Comparison of ENCODE assay signal across 1 cellular context in genomic region chr19:45717131-45717982, GRCh38.
TF ChIP-seq lines count a peak whose summit lies in the region.

No MANE protein-coding gene starts in this region.

TF ChIP-seq in GM12878, 131 proteins besides CTCF, POLR2A, EP300 and RAD21 (continued from another document):
- TF ChIP-seq, protein P1, sequence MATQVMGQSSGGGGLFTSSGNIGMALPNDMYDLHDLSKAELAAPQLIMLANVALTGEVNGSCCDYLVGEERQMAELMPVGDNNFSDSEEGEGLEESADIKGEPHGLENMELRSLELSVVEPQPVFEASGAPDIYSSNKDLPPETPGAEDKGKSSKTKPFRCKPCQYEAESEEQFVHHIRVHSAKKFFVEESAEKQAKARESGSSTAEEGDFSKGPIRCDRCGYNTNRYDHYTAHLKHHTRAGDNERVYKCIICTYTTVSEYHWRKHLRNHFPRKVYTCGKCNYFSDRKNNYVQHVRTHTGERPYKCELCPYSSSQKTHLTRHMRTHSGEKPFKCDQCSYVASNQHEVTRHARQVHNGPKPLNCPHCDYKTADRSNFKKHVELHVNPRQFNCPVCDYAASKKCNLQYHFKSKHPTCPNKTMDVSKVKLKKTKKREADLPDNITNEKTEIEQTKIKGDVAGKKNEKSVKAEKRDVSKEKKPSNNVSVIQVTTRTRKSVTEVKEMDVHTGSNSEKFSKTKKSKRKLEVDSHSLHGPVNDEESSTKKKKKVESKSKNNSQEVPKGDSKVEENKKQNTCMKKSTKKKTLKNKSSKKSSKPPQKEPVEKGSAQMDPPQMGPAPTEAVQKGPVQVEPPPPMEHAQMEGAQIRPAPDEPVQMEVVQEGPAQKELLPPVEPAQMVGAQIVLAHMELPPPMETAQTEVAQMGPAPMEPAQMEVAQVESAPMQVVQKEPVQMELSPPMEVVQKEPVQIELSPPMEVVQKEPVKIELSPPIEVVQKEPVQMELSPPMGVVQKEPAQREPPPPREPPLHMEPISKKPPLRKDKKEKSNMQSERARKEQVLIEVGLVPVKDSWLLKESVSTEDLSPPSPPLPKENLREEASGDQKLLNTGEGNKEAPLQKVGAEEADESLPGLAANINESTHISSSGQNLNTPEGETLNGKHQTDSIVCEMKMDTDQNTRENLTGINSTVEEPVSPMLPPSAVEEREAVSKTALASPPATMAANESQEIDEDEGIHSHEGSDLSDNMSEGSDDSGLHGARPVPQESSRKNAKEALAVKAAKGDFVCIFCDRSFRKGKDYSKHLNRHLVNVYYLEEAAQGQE (IDR thresholded peaks at IDR 0.05; ENCODE audit: low read depth, low read length): no peak
- peak; percentile 82; the same call in 1 of the 2 replicates for TF ChIP-seq CHD2 (IDR thresholded peaks at IDR 0.05; ENCODE audit: borderline replicate concordance, low read depth, low read length)
- TF ChIP-seq NFYA (IDR thresholded peaks at IDR 0.05; ENCODE audit: borderline replicate concordance, low read depth, low read length): no peak
- TF ChIP-seq TCF12 (IDR thresholded peaks at IDR 0.05; ENCODE audit: low read depth, low read length): 0 out of 2 replicates have a peak, but pooled peaks have one; percentile 16
- peak; percentile 32; the same call in 1 of the 2 replicates for TF ChIP-seq GATAD2B (conservative IDR thresholded peaks at IDR 0.05; ENCODE audit: low read depth)
- peak; percentile 19 for TF ChIP-seq SIX5 (IDR thresholded peaks at IDR 0.05; ENCODE audit: low read depth, low read length, severe bottlenecking)
- TF ChIP-seq SRF (IDR thresholded peaks at IDR 0.05; ENCODE audit: low read depth in 2 of 2, low read length in 2 of 2): peak; percentile 100
- TF ChIP-seq MEF2B (IDR thresholded peaks at IDR 0.05; ENCODE audit: partially characterized antibody, poor library complexity, severe bottlenecking): peak; percentile 60
- peak; percentile 70; the same call in 1 of the 2 replicates for TF ChIP-seq EZH2 (IDR thresholded peaks at IDR 0.05; ENCODE audit: borderline replicate concordance, control insufficient read depth, low read depth, low read length)
- TF ChIP-seq HDAC2 (IDR thresholded peaks at IDR 0.05): no peak
- TF ChIP-seq IRF4 (IDR thresholded peaks at IDR 0.05; ENCODE audit: low read depth, low read length): peak; percentile 72
- peak; percentile 57; the same call in 1 of the 2 replicates for TF ChIP-seq MEF2A (IDR thresholded peaks at IDR 0.05; ENCODE audit: insufficient read depth, low read depth, low read length)
- peak; percentile 90 for TF ChIP-seq MAX (IDR thresholded peaks at IDR 0.05; ENCODE audit: low read depth, low read length)
- peak; percentile 11; the same call in 1 of the 2 replicates for TF ChIP-seq LARP7 (IDR thresholded peaks at IDR 0.05)
- TF ChIP-seq, protein P2, sequence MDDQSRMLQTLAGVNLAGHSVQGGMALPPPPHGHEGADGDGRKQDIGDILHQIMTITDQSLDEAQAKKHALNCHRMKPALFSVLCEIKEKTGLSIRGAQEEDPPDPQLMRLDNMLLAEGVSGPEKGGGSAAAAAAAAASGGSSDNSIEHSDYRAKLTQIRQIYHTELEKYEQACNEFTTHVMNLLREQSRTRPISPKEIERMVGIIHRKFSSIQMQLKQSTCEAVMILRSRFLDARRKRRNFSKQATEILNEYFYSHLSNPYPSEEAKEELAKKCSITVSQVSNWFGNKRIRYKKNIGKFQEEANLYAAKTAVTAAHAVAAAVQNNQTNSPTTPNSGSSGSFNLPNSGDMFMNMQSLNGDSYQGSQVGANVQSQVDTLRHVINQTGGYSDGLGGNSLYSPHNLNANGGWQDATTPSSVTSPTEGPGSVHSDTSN (IDR thresholded peaks at IDR 0.05; ENCODE audit: insufficient replicate concordance, low read depth, low read length): peak; percentile 95
- TF ChIP-seq IRF5 (IDR thresholded peaks at IDR 0.05; ENCODE audit: borderline replicate concordance): no peak
- no peak for TF ChIP-seq CHD1 (IDR thresholded peaks at IDR 0.05; ENCODE audit: low read depth, low read length)
- TF ChIP-seq ZNF274 (IDR thresholded peaks at IDR 0.05; ENCODE audit: insufficient read depth, insufficient read length): no peak
- 0 out of 2 replicates have a peak, but pooled peaks have one; percentile 1 for TF ChIP-seq SPI1 (IDR thresholded peaks at IDR 0.05; ENCODE audit: borderline replicate concordance, insufficient read depth, low read depth, low read length)
- peak; percentile 57; the same call in 1 of the 2 replicates for TF ChIP-seq SMAD5 (IDR thresholded peaks at IDR 0.05; ENCODE audit: low read depth)
- TF ChIP-seq, protein P3, sequence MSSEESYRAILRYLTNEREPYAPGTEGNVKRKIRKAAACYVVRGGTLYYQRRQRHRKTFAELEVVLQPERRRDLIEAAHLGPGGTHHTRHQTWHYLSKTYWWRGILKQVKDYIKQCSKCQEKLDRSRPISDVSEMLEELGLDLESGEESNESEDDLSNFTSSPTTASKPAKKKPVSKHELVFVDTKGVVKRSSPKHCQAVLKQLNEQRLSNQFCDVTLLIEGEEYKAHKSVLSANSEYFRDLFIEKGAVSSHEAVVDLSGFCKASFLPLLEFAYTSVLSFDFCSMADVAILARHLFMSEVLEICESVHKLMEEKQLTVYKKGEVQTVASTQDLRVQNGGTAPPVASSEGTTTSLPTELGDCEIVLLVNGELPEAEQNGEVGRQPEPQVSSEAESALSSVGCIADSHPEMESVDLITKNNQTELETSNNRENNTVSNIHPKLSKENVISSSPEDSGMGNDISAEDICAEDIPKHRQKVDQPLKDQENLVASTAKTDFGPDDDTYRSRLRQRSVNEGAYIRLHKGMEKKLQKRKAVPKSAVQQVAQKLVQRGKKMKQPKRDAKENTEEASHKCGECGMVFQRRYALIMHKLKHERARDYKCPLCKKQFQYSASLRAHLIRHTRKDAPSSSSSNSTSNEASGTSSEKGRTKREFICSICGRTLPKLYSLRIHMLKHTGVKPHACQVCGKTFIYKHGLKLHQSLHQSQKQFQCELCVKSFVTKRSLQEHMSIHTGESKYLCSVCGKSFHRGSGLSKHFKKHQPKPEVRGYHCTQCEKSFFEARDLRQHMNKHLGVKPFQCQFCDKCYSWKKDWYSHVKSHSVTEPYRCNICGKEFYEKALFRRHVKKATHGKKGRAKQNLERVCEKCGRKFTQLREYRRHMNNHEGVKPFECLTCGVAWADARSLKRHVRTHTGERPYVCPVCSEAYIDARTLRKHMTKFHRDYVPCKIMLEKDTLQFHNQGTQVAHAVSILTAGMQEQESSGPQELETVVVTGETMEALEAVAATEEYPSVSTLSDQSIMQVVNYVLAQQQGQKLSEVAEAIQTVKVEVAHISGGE (CRISPR knock-in tag; IDR thresholded peaks at IDR 0.05): no peak
- peak; percentile 66 for TF ChIP-seq POLR2AphosphoS5 (IDR thresholded peaks at IDR 0.05; ENCODE audit: low read length)
TF ChIP-seq in GM12878: peak in this region for 68.
